ENCODE assay signal across 16 cellular contexts in the genomic region with DNA sequence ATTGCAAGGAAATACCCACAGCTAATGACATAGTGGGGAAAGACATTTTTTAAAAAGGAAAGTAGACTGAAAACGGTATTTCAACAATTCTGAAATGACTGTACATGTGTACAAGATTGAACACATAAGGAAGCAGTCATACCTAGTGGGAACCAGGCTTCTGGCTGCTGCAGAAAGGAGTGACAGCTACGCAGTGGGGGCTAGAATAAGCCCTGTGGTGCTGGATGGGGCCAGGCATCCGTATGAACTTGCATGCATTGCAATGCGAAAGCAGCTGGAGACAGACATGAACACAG. TPM values are rescaled to one million over a fixed set of nuclear protein-coding genes. Genes with fewer than 3 reads are reported as not detected.
DNase-seq lines count a peak whose midpoint lies in the region; ATAC-seq and TF ChIP-seq lines count a peak whose summit lies in the region.
"Had no signal": no experiment of that assay in that cellular context is flagged by ENCODE, and none has a peak within 500 bp of the region (broad histone marks: within the 10 kb centered on the region; RNA-seq: fewer than 3 reads in every experiment).

No MANE protein-coding gene starts in this region.

- H3K27me3 Mint-ChIP-seq in activated naive CD8-positive, alpha-beta T cell treated with anti-CD3 and anti-CD28 coated beads for 36 hours: no peaks in the 10 kb centered on the region
- H3K27me3 Mint-ChIP-seq: activated naive CD8-positive, alpha-beta T cell; naive thymus-derived CD4-positive, alpha-beta T cell had no signal

- no peak overlapping the region for H3K4me3 Mint-ChIP-seq in activated naive CD8-positive, alpha-beta T cell treated with anti-CD3 and anti-CD28 coated beads for 36 hours
- H3K4me3 Mint-ChIP-seq: activated naive CD8-positive, alpha-beta T cell; naive thymus-derived CD4-positive, alpha-beta T cell had no signal

- H3K27ac ChIP-seq in foreskin keratinocyte: no peak overlapping the region
- H3K27ac ChIP-seq: heart right ventricle had no signal

- TF ChIP-seq CTCF in foreskin keratinocyte (conservative IDR thresholded peaks at IDR 0.05): no peak

- H3K36me3 Mint-ChIP-seq in activated naive CD8-positive, alpha-beta T cell treated with anti-CD3 and anti-CD28 coated beads for 36 hours: no peaks in the 10 kb centered on the region
- H3K36me3 Mint-ChIP-seq: activated naive CD8-positive, alpha-beta T cell; naive thymus-derived CD4-positive, alpha-beta T cell had no signal

- H3K4me1 ChIP-seq in foreskin keratinocyte: no peaks in the 10 kb centered on the region
- H3K4me1 ChIP-seq: heart right ventricle had no signal

- no peaks in the 10 kb centered on the region for H3K27me3 ChIP-seq in foreskin keratinocyte

- no peaks in the 10 kb centered on the region for H3K4me1 Mint-ChIP-seq in activated naive CD8-positive, alpha-beta T cell treated with anti-CD3 and anti-CD28 coated beads for 36 hours

- no peak overlapping the region for H3K27ac Mint-ChIP-seq in activated naive CD8-positive, alpha-beta T cell treated with anti-CD3 and anti-CD28 coated beads for 36 hours
- H3K27ac Mint-ChIP-seq: activated naive CD8-positive, alpha-beta T cell; naive thymus-derived CD4-positive, alpha-beta T cell had no signal

- no peak for DNase-seq in effector CD4-positive, alpha-beta T cell
- DNase-seq in T-helper 9 cell (no peak), foreskin keratinocyte (no peak)
- no peak for DNase-seq in activated naive CD8-positive, alpha-beta T cell treated with anti-CD3 and anti-CD28 coated beads for 36 hours
- DNase-seq: caudate nucleus; DND-41; heart right ventricle; naive thymus-derived CD4-positive, alpha-beta T cell; NCI-H524; right cardiac atrium had no signal

- H3K9me3 Mint-ChIP-seq in activated naive CD8-positive, alpha-beta T cell treated with anti-CD3 and anti-CD28 coated beads for 36 hours: no peaks in the 10 kb centered on the region
- H3K9me3 Mint-ChIP-seq: naive thymus-derived CD4-positive, alpha-beta T cell had no signal

- ATAC-seq in GM18511 (IDR thresholded peaks at IDR 0.05; ENCODE audit: unreplicated experiment): peak; percentile 78
- ATAC-seq in GM19455 (IDR thresholded peaks at IDR 0.05; ENCODE audit: unreplicated experiment): peak; percentile 75
- ATAC-seq in HG02798 (IDR thresholded peaks at IDR 0.05; ENCODE audit: poor library complexity, unreplicated experiment): peak; percentile 70
- ATAC-seq in HG03378 (IDR thresholded peaks at IDR 0.05; ENCODE audit: unreplicated experiment): peak; percentile 70
- no peak for ATAC-seq in foreskin keratinocyte
- ATAC-seq: heart right ventricle; HepG2; naive thymus-derived CD4-positive, alpha-beta T cell; right cardiac atrium had no signal

RNA-seq across cellular contexts. Expression of a gene that starts 54.9 kb away (rescaled TPM):
- not detected in 2 replicates for total RNA-seq in foreskin keratinocyte
- not detected in 2 replicates for polyA plus RNA-seq in foreskin keratinocyte
- total RNA-seq in activated naive CD8-positive, alpha-beta T cell treated with anti-CD3 and anti-CD28 coated beads for 36 hours: not detected
- total RNA-seq: heart right ventricle; HepG2; naive thymus-derived CD4-positive, alpha-beta T cell; right cardiac atrium had no signal
- polyA plus RNA-seq: heart right ventricle; HepG2; naive thymus-derived CD4-positive, alpha-beta T cell; right cardiac atrium had no signal
